Comparison of ENCODE assay signal across 30 cellular contexts in the genomic region with DNA sequence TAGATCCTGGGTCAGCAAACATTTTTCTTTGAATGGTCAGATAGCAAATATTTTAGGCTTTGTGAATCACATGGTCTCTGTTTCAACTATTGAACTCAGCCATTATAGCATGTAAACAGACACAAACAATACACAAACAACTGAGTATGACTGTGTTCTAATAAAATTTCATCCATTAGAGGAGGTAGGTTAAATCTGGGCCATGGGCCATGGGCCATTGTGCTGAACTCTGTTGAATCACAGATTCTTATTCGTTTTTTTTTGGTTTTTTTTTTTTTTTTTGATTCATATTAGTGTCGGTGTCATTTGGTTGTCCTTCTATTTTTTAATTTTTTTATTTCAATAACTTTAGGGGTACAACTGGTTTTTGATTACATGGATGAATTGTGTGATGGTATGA.
"Had no signal": no experiment of that assay in that cellular context is flagged by ENCODE, and none has a peak within 500 bp of the region (broad histone marks: within the 10 kb centered on the region; RNA-seq: fewer than 3 reads in every experiment).

No MANE protein-coding gene starts in this region.

- H2AFZ ChIP-seq: parathyroid adenoma had no signal

- H3K36me3 ChIP-seq: neutrophil, ovary, right lobe of liver, sigmoid colon, stomach, thoracic aorta, thyroid gland, tibial nerve, upper lobe of left lung, vagina had no signal

- H3K4me1 ChIP-seq: parathyroid adenoma, psoas muscle, right lobe of liver, sigmoid colon, stomach, thyroid gland, tibial nerve, upper lobe of left lung, vagina had no signal

- H3K4me1 Mint-ChIP-seq: nephron progenitor cell; neural crest cell; stimulated activated effector memory CD8-positive, alpha-beta T cell treated with anti-CD3 and anti-CD28 coated beads, Interleukin-12 subunit alpha, Interleukin-12 subunit beta, amount 100 ng/mL, for 72 hours; stimulated activated naive B cell treated with anti-CD40 and anti-IgM and Interleukin-4, amounts not matched to agents 10 μg/mL and 1 μg/mL and 100 μg/mL, for 72 hours had no signal

- H3K79me2 ChIP-seq: parathyroid adenoma had no signal

- H3K9me3 ChIP-seq: psoas muscle, right lobe of liver, thoracic aorta, thyroid gland, vagina had no signal

- FAIRE-seq: small intestine, urothelium cell line had no signal

- DNase-seq: nephron progenitor cell; nucleus accumbens; ovary; posterior cingulate gyrus; psoas muscle; right cardiac atrium; right lobe of liver; sigmoid colon; small intestine; stimulated activated CD4-positive, alpha-beta T cell treated with anti-CD3 and anti-CD28 coated beads, Interleukin-15, amount 100 ng/mL, for 24 hours; stimulated activated CD4-positive, alpha-beta T cell treated with anti-CD3 and anti-CD28 coated beads, Interleukin-2, amount 100 ng/mL, for 24 hours; stimulated activated CD4-positive, alpha-beta T cell treated with anti-CD3 and anti-CD28 coated beads, Interleukin-2, amount 100 ng/mL, for 48 hours; stimulated activated CD4-positive, alpha-beta T cell treated with anti-CD3 and anti-CD28 coated beads, Interleukin-4, amount 100 ng/mL, for 24 hours; stimulated activated naive B cell treated with anti-CD40 and anti-IgM and Interleukin-4, amounts not matched to agents 10 μg/mL and 1 μg/mL and 100 μg/mL, for 72 hours; stimulated activated naive CD4-positive, alpha-beta T cell treated with Interleukin-2 at 50 U/mL for 16 hours; stomach; thyroid gland; trophoblast cell; upper lobe of left lung had no signal

- H3K27me3 ChIP-seq: neutrophil, ovary, right lobe of liver, sigmoid colon, stomach, thyroid gland, tibial nerve, upper lobe of left lung, vagina had no signal

- H3K36me3 Mint-ChIP-seq: stimulated activated effector memory CD8-positive, alpha-beta T cell treated with anti-CD3 and anti-CD28 coated beads, Interleukin-12 subunit alpha, Interleukin-12 subunit beta, amount 100 ng/mL, for 72 hours; stimulated activated naive B cell treated with anti-CD40 and anti-IgM and Interleukin-4, amounts not matched to agents 10 μg/mL and 1 μg/mL and 100 μg/mL, for 72 hours had no signal

- H3K4me3 Mint-ChIP-seq: natural killer cell treated with Interleukin-12 subunit alpha and Interleukin-12 subunit beta and Interleukin-15 and Interleukin-18, amount 100 ng/mL, for 72 hours; nephron progenitor cell; neural crest cell; stimulated activated effector memory CD8-positive, alpha-beta T cell treated with anti-CD3 and anti-CD28 coated beads, Interleukin-12 subunit alpha, Interleukin-12 subunit beta, amount 100 ng/mL, for 72 hours; stimulated activated naive B cell treated with anti-CD40 and anti-IgM and Interleukin-4, amounts not matched to agents 10 μg/mL and 1 μg/mL and 100 μg/mL, for 72 hours; stimulated activated naive CD8-positive, alpha-beta T cell treated with anti-CD3 and anti-CD28 coated beads, Interleukin-15, Interleukin-2, amounts not matched to agents 100 ng/mL and 50 ng/mL, for 24 hours had no signal

- H3K9me3 Mint-ChIP-seq: stimulated activated naive CD8-positive, alpha-beta T cell treated with anti-CD3 and anti-CD28 coated beads, Interleukin-15, Interleukin-2, amounts not matched to agents 100 ng/mL and 50 ng/mL, for 24 hours had no signal

- H3K27me3 Mint-ChIP-seq: natural killer cell treated with Interleukin-12 subunit alpha and Interleukin-12 subunit beta and Interleukin-15 and Interleukin-18, amount 100 ng/mL, for 72 hours; progenitor cell of endocrine pancreas; stimulated activated naive B cell treated with anti-CD40 and anti-IgM and Interleukin-4, amounts not matched to agents 10 μg/mL and 1 μg/mL and 100 μg/mL, for 72 hours; stimulated activated naive CD8-positive, alpha-beta T cell treated with anti-CD3 and anti-CD28 coated beads, Interleukin-15, Interleukin-2, amounts not matched to agents 100 ng/mL and 50 ng/mL, for 24 hours had no signal

- H3K27ac ChIP-seq: neutrophil, ovary, parathyroid adenoma, psoas muscle, right lobe of liver, sigmoid colon, stomach, thoracic aorta, thyroid gland, tibial nerve, upper lobe of left lung, vagina had no signal

- H3K27ac Mint-ChIP-seq: natural killer cell treated with Interleukin-12 subunit alpha and Interleukin-12 subunit beta and Interleukin-15 and Interleukin-18, amount 100 ng/mL, for 72 hours; nephron progenitor cell; progenitor cell of endocrine pancreas; stimulated activated effector memory CD8-positive, alpha-beta T cell treated with anti-CD3 and anti-CD28 coated beads, Interleukin-12 subunit alpha, Interleukin-12 subunit beta, amount 100 ng/mL, for 72 hours; stimulated activated naive B cell treated with anti-CD40 and anti-IgM and Interleukin-4, amounts not matched to agents 10 μg/mL and 1 μg/mL and 100 μg/mL, for 72 hours; stimulated activated naive CD8-positive, alpha-beta T cell treated with anti-CD3 and anti-CD28 coated beads, Interleukin-15, Interleukin-2, amounts not matched to agents 100 ng/mL and 50 ng/mL, for 24 hours had no signal

- ATAC-seq: natural killer cell treated with Interleukin-12 subunit alpha and Interleukin-12 subunit beta and Interleukin-15 and Interleukin-18, amount 100 ng/mL, for 72 hours; psoas muscle; right cardiac atrium; right lobe of liver; stimulated activated effector memory CD8-positive, alpha-beta T cell treated with anti-CD3 and anti-CD28 coated beads, Interleukin-12 subunit alpha, Interleukin-12 subunit beta, amount 100 ng/mL, for 72 hours; stimulated activated naive B cell treated with anti-CD40 and anti-IgM and Interleukin-4, amounts not matched to agents 10 μg/mL and 1 μg/mL and 100 μg/mL, for 72 hours had no signal

- H3K4me3 ChIP-seq: ovary, psoas muscle, right lobe of liver, sigmoid colon, stomach, thoracic aorta, thyroid gland, tibial nerve, upper lobe of left lung, vagina had no signal
